35 cellular contexts compared by ENCODE assay signal in genomic region chr16:85774136-85774535, GRCh38. TPM values are rescaled to one million over a fixed set of nuclear protein-coding genes. Genes with fewer than 3 reads are reported as not detected.
"Had no signal": no experiment of that assay in that cellular context is flagged by ENCODE, and none has a peak within 500 bp of the region (broad histone marks: within the 10 kb centered on the region; RNA-seq: fewer than 3 reads in every experiment).

No MANE protein-coding gene starts in this region.

- H3K4me3 ChIP-seq: MG63 had no signal

- H3K9ac ChIP-seq: KMS-11 had no signal

- H3K27ac ChIP-seq: KMS-11 had no signal

- H3K9me3 ChIP-seq: MG63 had no signal

- H3K36me3 ChIP-seq: MG63 had no signal

- H3K4me2 ChIP-seq: KMS-11 had no signal

- DNase-seq: Karpas-422, Kasumi-1, MG63, MM.1S, MV-4-11, NCI-H1048, NCI-H1092, NCI-H1092 treated with DMSO at 0.1 percent for 48 hours, NCI-H1105, NCI-H1105 treated with DMSO at 0.1 percent for 48 hours, NCI-H1417, NCI-H1417 treated with DMSO at 0.1 percent for 48 hours, NCI-H1436, NCI-H1436 treated with DMSO at 0.1 percent for 48 hours, NCI-H146, NCI-H1694, NCI-H1694 treated with DMSO at 0.1 percent for 48 hours, NCI-H187, NCI-H187 treated with DMSO at 0.1 percent for 48 hours, NCI-H1930, NCI-H2029, NCI-H2029 treated with DMSO at 0.1 percent for 48 hours, NCI-H2081, NCI-H2081 treated with DMSO at 0.1 percent for 48 hours, NCI-H2107, NCI-H2171, NCI-H2171 treated with DMSO at 0.1 percent for 48 hours, NCI-H2227 treated with DMSO at 0.1 percent for 48 hours, NCI-H226, NCI-H345, NCI-H446, NCI-H446 treated with DMSO at 0.1 percent for 48 hours, NCI-H510A had no signal

- H3K27me3 ChIP-seq: MG63 had no signal

RNA-seq across cellular contexts. Expression of gene C16orf74, which starts 23.2 kb away (rescaled TPM):
- total RNA-seq: LHCN-M2 had no signal
